In genomic region chr5:15463231-15463630, GRCh38 we compare ENCODE assay signal across 10 cellular contexts. TPM values are rescaled to one million over a fixed set of nuclear protein-coding genes. Genes with fewer than 3 reads are reported as not detected.
DNase-seq lines count a peak whose midpoint lies in the region; ATAC-seq and TF ChIP-seq lines count a peak whose summit lies in the region.
"Had no signal": no experiment of that assay in that cellular context is flagged by ENCODE, and none has a peak within 500 bp of the region (broad histone marks: within the 10 kb centered on the region; RNA-seq: fewer than 3 reads in every experiment).

No MANE protein-coding gene starts in this region.

- TF ChIP-seq CTCF in 22Rv1 (IDR thresholded peaks at IDR 0.05) (peak; percentile 7), left ventricle myocardium inferior (IDR thresholded peaks at IDR 0.05; ENCODE audit: borderline replicate concordance) (peak; percentile 60)

- H3K4me1 ChIP-seq in left ventricle myocardium inferior = no peaks in the 10 kb centered on the region

- H3K27ac ChIP-seq in 22Rv1 (no peak overlapping the region), left ventricle myocardium inferior (replicated peaks) (no peak overlapping the region)
- H3K27ac ChIP-seq: dorsolateral prefrontal cortex had no signal

- H3K27ac Mint-ChIP-seq in immature natural killer cell = no peak overlapping the region
- H3K27ac Mint-ChIP-seq: CD4-positive, alpha-beta T cell had no signal

- no peaks in the 10 kb centered on the region for H3K4me1 Mint-ChIP-seq in immature natural killer cell

- no peak overlapping the region for H3K4me3 ChIP-seq in left ventricle myocardium inferior
- H3K4me3 ChIP-seq: dorsolateral prefrontal cortex had no signal

- no peaks in the 10 kb centered on the region for H3K27me3 ChIP-seq in left ventricle myocardium inferior (ENCODE audit: low read depth)
- H3K27me3 ChIP-seq: dorsolateral prefrontal cortex had no signal

- H3K36me3 Mint-ChIP-seq in immature natural killer cell = no peaks in the 10 kb centered on the region

- no peaks in the 10 kb centered on the region for H3K36me3 ChIP-seq in left ventricle myocardium inferior

- peak; percentile 63; the same call in 2 of the 3 replicates for ATAC-seq in SK-N-SH treated with all-trans-retinoic acid at 6 μM for 48 hours
- no peak for ATAC-seq in GM19328 (IDR thresholded peaks at IDR 0.05; ENCODE audit: unreplicated experiment)
- no peak for ATAC-seq in esophagus mucosa

- intact Hi-C loops in left ventricle myocardium inferior (cut with micrococcal nuclease) = loop anchor here (10.0 kb wide), 1 partner anchor 532 kb away; no protein-coding TSS in a partner anchor

- peaks cover 2 to 29% (median 12%) of the 10 kb centered on the region in 6 donors for H3K9me3 Mint-ChIP-seq in immature natural killer cell

- H3K27me3 Mint-ChIP-seq in immature natural killer cell (ENCODE audit: low read depth in 3 of 3) = peaks cover 0 to 1% (median 0%) of the 10 kb centered on the region in 3 donors
- H3K27me3 Mint-ChIP-seq: CD4-positive, alpha-beta T cell had no signal

- H3K9me3 ChIP-seq in left ventricle myocardium inferior (replicated peaks) = peaks cover 14% of the 10 kb centered on the region

- H3K4me3 Mint-ChIP-seq in immature natural killer cell = no peak overlapping the region
- H3K4me3 Mint-ChIP-seq: CD4-positive, alpha-beta T cell had no signal

- DNase-seq in HCEC 1CT (peak; percentile 6), left ventricle myocardium inferior (no peak), immature natural killer cell (no peak)
- no peak for DNase-seq in stimulated activated CD4-positive, alpha-beta T cell treated with anti-CD3 and anti-CD28 coated beads, Interleukin-1b, Interleukin-23, amount 100 ng/mL, for 48 hours
- DNase-seq: CD4-positive, alpha-beta T cell had no signal

TF ChIP-seq in SK-N-SH treated with all-trans-retinoic acid at 6 μM for 48 hours, 23 proteins besides CTCF, POLR2A, EP300 and RAD21:
- no peak for TF ChIP-seq ZC3H10 (CRISPR knock-in tag; IDR thresholded peaks at IDR 0.05)
- TF ChIP-seq PPARA (CRISPR knock-in tag; IDR thresholded peaks at IDR 0.05; ENCODE audit: borderline replicate concordance) = no peak
- TF ChIP-seq ZFP3 (CRISPR knock-in tag; IDR thresholded peaks at IDR 0.05) = no peak
- TF ChIP-seq, protein P1, sequence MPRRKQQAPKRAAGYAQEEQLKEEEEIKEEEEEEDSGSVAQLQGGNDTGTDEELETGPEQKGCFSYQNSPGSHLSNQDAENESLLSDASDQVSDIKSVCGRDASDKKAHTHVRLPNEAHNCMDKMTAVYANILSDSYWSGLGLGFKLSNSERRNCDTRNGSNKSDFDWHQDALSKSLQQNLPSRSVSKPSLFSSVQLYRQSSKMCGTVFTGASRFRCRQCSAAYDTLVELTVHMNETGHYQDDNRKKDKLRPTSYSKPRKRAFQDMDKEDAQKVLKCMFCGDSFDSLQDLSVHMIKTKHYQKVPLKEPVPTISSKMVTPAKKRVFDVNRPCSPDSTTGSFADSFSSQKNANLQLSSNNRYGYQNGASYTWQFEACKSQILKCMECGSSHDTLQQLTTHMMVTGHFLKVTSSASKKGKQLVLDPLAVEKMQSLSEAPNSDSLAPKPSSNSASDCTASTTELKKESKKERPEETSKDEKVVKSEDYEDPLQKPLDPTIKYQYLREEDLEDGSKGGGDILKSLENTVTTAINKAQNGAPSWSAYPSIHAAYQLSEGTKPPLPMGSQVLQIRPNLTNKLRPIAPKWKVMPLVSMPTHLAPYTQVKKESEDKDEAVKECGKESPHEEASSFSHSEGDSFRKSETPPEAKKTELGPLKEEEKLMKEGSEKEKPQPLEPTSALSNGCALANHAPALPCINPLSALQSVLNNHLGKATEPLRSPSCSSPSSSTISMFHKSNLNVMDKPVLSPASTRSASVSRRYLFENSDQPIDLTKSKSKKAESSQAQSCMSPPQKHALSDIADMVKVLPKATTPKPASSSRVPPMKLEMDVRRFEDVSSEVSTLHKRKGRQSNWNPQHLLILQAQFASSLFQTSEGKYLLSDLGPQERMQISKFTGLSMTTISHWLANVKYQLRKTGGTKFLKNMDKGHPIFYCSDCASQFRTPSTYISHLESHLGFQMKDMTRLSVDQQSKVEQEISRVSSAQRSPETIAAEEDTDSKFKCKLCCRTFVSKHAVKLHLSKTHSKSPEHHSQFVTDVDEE (CRISPR knock-in tag; IDR thresholded peaks at IDR 0.05) = no peak
- TF ChIP-seq ZNF8 (CRISPR knock-in tag; IDR thresholded peaks at IDR 0.05) = no peak
- TF ChIP-seq ZNF565 (CRISPR knock-in tag; conservative IDR thresholded peaks at IDR 0.05; ENCODE audit: low read depth) = no peak
- no peak for TF ChIP-seq ZNF70 (CRISPR knock-in tag; IDR thresholded peaks at IDR 0.05)
- no peak for TF ChIP-seq TOX (CRISPR knock-in tag; IDR thresholded peaks at IDR 0.05; ENCODE audit: borderline replicate concordance)
- TF ChIP-seq POU6F1 (CRISPR knock-in tag; IDR thresholded peaks at IDR 0.05; ENCODE audit: borderline replicate concordance, low read depth) = no peak
- TF ChIP-seq, protein P2, sequence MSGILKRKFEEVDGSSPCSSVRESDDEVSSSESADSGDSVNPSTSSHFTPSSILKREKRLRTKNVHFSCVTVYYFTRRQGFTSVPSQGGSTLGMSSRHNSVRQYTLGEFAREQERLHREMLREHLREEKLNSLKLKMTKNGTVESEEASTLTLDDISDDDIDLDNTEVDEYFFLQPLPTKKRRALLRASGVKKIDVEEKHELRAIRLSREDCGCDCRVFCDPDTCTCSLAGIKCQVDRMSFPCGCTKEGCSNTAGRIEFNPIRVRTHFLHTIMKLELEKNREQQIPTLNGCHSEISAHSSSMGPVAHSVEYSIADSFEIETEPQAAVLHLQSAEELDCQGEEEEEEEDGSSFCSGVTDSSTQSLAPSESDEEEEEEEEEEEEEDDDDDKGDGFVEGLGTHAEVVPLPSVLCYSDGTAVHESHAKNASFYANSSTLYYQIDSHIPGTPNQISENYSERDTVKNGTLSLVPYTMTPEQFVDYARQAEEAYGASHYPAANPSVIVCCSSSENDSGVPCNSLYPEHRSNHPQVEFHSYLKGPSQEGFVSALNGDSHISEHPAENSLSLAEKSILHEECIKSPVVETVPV (CRISPR knock-in tag; IDR thresholded peaks at IDR 0.05) = no peak
- TF ChIP-seq TCF4 (CRISPR knock-in tag; IDR thresholded peaks at IDR 0.05; ENCODE audit: borderline replicate concordance) = no peak
- TF ChIP-seq ISL1 (CRISPR knock-in tag; IDR thresholded peaks at IDR 0.05) = no peak
- no peak for TF ChIP-seq ESRRG (CRISPR knock-in tag; IDR thresholded peaks at IDR 0.05)
- TF ChIP-seq SNAI2 (CRISPR knock-in tag; IDR thresholded peaks at IDR 0.05) = no peak
- TF ChIP-seq BACH2 (CRISPR knock-in tag; IDR thresholded peaks at IDR 0.05; ENCODE audit: borderline replicate concordance) = no peak

RNA-seq across cellular contexts. Expression of gene FBXL7, which starts 36.7 kb away (rescaled TPM):
- 27.7 TPM for total RNA-seq in left ventricle myocardium inferior
- polyA plus RNA-seq in immature natural killer cell = not detected
- total RNA-seq in esophagus mucosa = 2.0 TPM
- total RNA-seq: CD4-positive, alpha-beta T cell had no signal
